8 cellular contexts compared by ENCODE assay signal in genomic region chr17:41777579-41778188, GRCh38.
DNase-seq lines count a peak whose midpoint lies in the region; ATAC-seq, FAIRE-seq and TF ChIP-seq lines count a peak whose summit lies in the region.

No MANE protein-coding gene starts in this region.

- peak; percentile 82 for FAIRE-seq in islet of Langerhans (lab: Jason Lieb, UNC)

- TF ChIP-seq CTCF in AG04449 (IDR thresholded peaks at IDR 0.05; ENCODE audit: insufficient read depth, low read length, missing control alignments), result no peak

- POLR2A ChIA-PET in AG04449 (lab: Yijun Ruan, JAX), result interaction anchor here (0.6 to 1.4 kb wide), 6 partner anchors 9 to 89 kb away, joined by 3 to 12 read pairs (median 3); partner anchors contain the start of genes EIF1 and JUP

- DNase-seq in AG04449 (ENCODE audit: low read depth, low spot score), result peak; percentile 47
- peak; percentile 80 for DNase-seq in NCI-H1105 treated with DMSO at 0.1 percent for 48 hours (lab: John Stamatoyannopoulos, UW)
- peak; percentile 99 for DNase-seq in brain pericyte (ENCODE audit: low read depth, low spot score)
- DNase-seq in superior temporal gyrus (ENCODE audit: extremely low spot score), result peak; percentile 38
- no peak for DNase-seq in OCI-M2 (lab: John Stamatoyannopoulos, UW; ENCODE audit: unreplicated experiment)
- DNase-seq in activated CD8-positive, alpha-beta memory T cell treated with anti-CD3 and anti-CD28 coated beads, Interleukin-2, amount 50 U/mL, for 48 hours, result no peak
- DNase-seq in stimulated activated naive CD8-positive, alpha-beta T cell treated with anti-CD3 and anti-CD28 coated beads, Interleukin-15, Interleukin-2, amounts not matched to agents 100 U/mL and 50 U/mL, for 24 hours, result no peak

- CTCF ChIA-PET in AG04449 (lab: Yijun Ruan, JAX), result interaction anchor here (0.8 to 5.5 kb wide), 8 partner anchors 8 to 45 kb away, joined by 3 to 34 read pairs (median 4); partner anchors contain the start of genes JUP and P3H4

- ATAC-seq in stimulated activated naive CD8-positive, alpha-beta T cell treated with anti-CD3 and anti-CD28 coated beads, Interleukin-15, Interleukin-2, amounts not matched to agents 100 U/mL and 50 U/mL, for 24 hours, result no peak

- H3K4me3 ChIP-seq in AG04449 (ENCODE audit: low read depth, low read length), result no peak overlapping the region

Comparison
In these comparisons a context has a peak if more than half of its experiments do, and no peak if none do; other contexts are left out.
1. DNase-seq: peak in AG04449 (single experiment), NCI-H1105 treated with DMSO at 0.1 percent for 48 hours (single experiment), brain pericyte (single experiment) and superior temporal gyrus (single experiment); none in OCI-M2 (single experiment), activated CD8-positive, alpha-beta memory T cell treated with anti-CD3 and anti-CD28 coated beads, Interleukin-2, amount 50 U/mL, for 48 hours (single experiment) and stimulated activated naive CD8-positive, alpha-beta T cell treated with anti-CD3 and anti-CD28 coated beads, Interleukin-15, Interleukin-2, amounts not matched to agents 100 U/mL and 50 U/mL, for 24 hours (single experiment).